18 cellular contexts compared by ENCODE assay signal in the genomic region with DNA sequence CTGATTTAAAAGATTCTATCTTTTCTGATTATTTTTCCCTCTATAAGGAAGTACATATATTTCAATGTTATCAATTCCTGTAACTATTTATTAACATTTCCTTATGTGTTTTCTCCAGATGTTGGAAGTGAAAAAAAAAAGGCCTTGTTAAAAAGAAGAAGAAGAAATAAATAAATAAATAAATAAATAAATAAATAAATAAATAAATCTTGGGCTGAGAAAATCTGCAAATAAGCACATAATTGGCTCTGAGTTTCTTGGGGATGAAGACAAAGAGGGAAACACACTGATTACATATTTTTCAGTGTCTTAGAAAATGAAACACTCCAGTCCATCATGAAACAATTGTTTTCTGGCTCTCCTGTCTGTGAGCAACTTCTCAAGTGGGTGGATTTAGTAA. TPM values are rescaled to one million over a fixed set of nuclear protein-coding genes. Genes with fewer than 3 reads are reported as not detected.
DNase-seq lines count a peak whose midpoint lies in the region; ATAC-seq, FAIRE-seq and TF ChIP-seq lines count a peak whose summit lies in the region.
"Had no signal": no experiment of that assay in that cellular context is flagged by ENCODE, and none has a peak within 500 bp of the region (broad histone marks: within the 10 kb centered on the region; RNA-seq: fewer than 3 reads in every experiment).

No MANE protein-coding gene starts in this region.

- no peaks in the 10 kb centered on the region for H3K9me1 ChIP-seq in endothelial cell of umbilical vein (replicated peaks; ENCODE audit: control insufficient read depth, extremely low read depth, insufficient read depth, low read length)

- no TSS peak for BruUV-seq in PC-9 (replicated peaks; lab: Mats Ljungman, UMichigan)
- no TSS peak for BruUV-seq in endothelial cell of umbilical vein (replicated peaks; lab: Mats Ljungman, UMichigan)

- no peaks in the 10 kb centered on the region for H3K36me3 ChIP-seq in DND-41 (ENCODE audit: insufficient read depth, low read length)
- no peaks in the 10 kb centered on the region for H3K36me3 ChIP-seq in PC-9 (ENCODE audit: low read depth)
- H3K36me3 ChIP-seq in endothelial cell of umbilical vein (ENCODE audit: control insufficient read depth in 2 of 2, extremely low read depth in 1 of 2, insufficient read depth in 2 of 2, low read length in 2 of 2): no peaks in the 10 kb centered on the region
- no peaks in the 10 kb centered on the region for H3K36me3 ChIP-seq in upper lobe of right lung

- intact Hi-C loops in PC-9 (cut with micrococcal nuclease; ENCODE audit: unreplicated experiment) (no loop called here), endothelial cell of umbilical vein (cut with micrococcal nuclease) (no loop called here), upper lobe of right lung (cut with DNase I) (no loop called here)

- no peak overlapping the region for H3K4me3 ChIP-seq in DND-41 (ENCODE audit: low read depth in 1 of 2, low read length in 2 of 2)
- H3K4me3 ChIP-seq in PC-9: no peak overlapping the region
- H3K4me3 ChIP-seq in endothelial cell of umbilical vein (replicated peaks in 1 of 3; ENCODE audit: insufficient read depth in 1 of 3, low read depth in 1 of 3, low read length in 3 of 3): no peak overlapping the region
- no peak overlapping the region for H3K4me3 ChIP-seq in upper lobe of right lung

- H3K27ac ChIP-seq in DND-41 (ENCODE audit: low read length) (no peak overlapping the region), PC-9 (no peak overlapping the region), endothelial cell of umbilical vein (ENCODE audit: insufficient read depth, low read depth, low read length) (no peak overlapping the region), upper lobe of right lung (no peak overlapping the region)

- H3K9ac ChIP-seq in DND-41 (ENCODE audit: low read depth, low read length): no peak overlapping the region
- no peak overlapping the region for H3K9ac ChIP-seq in endothelial cell of umbilical vein (replicated peaks; ENCODE audit: extremely low read depth, insufficient read depth, low read length)

- CTCF ChIA-PET in PC-9 (lab: Charles Lee): no interaction called here
- CTCF ChIA-PET in endothelial cell of umbilical vein (lab: Charles Lee): no interaction called here

- H3K4me1 ChIP-seq in DND-41 (ENCODE audit: insufficient read depth, low read length): no peaks in the 10 kb centered on the region
- H3K4me1 ChIP-seq in PC-9 (replicated peaks; ENCODE audit: insufficient read depth): peaks cover 12% of the 10 kb centered on the region; the same call in 1 of the 2 replicates
- no peaks in the 10 kb centered on the region for H3K4me1 ChIP-seq in endothelial cell of umbilical vein (ENCODE audit: control insufficient read depth, extremely low read depth, insufficient read depth, low read length)
- no peaks in the 10 kb centered on the region for H3K4me1 ChIP-seq in upper lobe of right lung

- no peaks in the 10 kb centered on the region for H3F3A ChIP-seq in PC-9 (ENCODE audit: insufficient read depth, low read depth)

- H3K9me2 ChIP-seq in PC-9 (ENCODE audit: insufficient read depth): no peaks in the 10 kb centered on the region

- H3K9me3 ChIP-seq in DND-41 (ENCODE audit: insufficient read depth, low read length, severe bottlenecking): no peaks in the 10 kb centered on the region
- H3K9me3 ChIP-seq in PC-9 (ENCODE audit: insufficient read depth, low read depth): 0 out of 2 replicates have a peak, but pooled peaks cover 5% of the 10 kb centered on the region
- H3K9me3 ChIP-seq in endothelial cell of umbilical vein (replicated peaks; ENCODE audit: control insufficient read depth, insufficient read depth, low read length): no peaks in the 10 kb centered on the region
- no peaks in the 10 kb centered on the region for H3K9me3 ChIP-seq in upper lobe of right lung

- no peak for TF ChIP-seq POLR2A in endothelial cell of umbilical vein (IDR thresholded peaks at IDR 0.05; ENCODE audit: low read depth, low read length)

- H3K79me2 ChIP-seq in DND-41 (ENCODE audit: insufficient read depth, low read length) (no peaks in the 10 kb centered on the region), PC-9 (ENCODE audit: low read depth) (no peaks in the 10 kb centered on the region), endothelial cell of umbilical vein (ENCODE audit: control insufficient read depth, insufficient read depth, low read length) (no peaks in the 10 kb centered on the region)

- dilution Hi-C loops in endothelial cell of umbilical vein (cut with MboI; ENCODE audit: extremely low pct_ligation_motif_present, low sequenced_read_pairs): no loop called here

- ATAC-seq in DND-41 (ENCODE audit: insufficient read depth, low read depth) (no peak), upper lobe of right lung (no peak), HG02885 (IDR thresholded peaks at IDR 0.05; ENCODE audit: poor library complexity, unreplicated experiment) (no peak)
- ATAC-seq: HCT116 had no signal

- peak; percentile 35 for FAIRE-seq in endothelial cell of umbilical vein (lab: Jason Lieb, UNC)
- FAIRE-seq: G401.6, GM12892 had no signal

- H2AFZ ChIP-seq in DND-41 (ENCODE audit: low read depth, low read length): 0 out of 2 replicates have a peak overlapping the region, but pooled peaks have one; percentile 8
- H2AFZ ChIP-seq in PC-9: peak overlapping the region; percentile 48; the same call in 1 of the 2 replicates
- H2AFZ ChIP-seq in endothelial cell of umbilical vein (ENCODE audit: low read depth, low read length): no peak overlapping the region

- H4K20me1 ChIP-seq in DND-41 (ENCODE audit: insufficient read depth, low read length) (no peaks in the 10 kb centered on the region), PC-9 (ENCODE audit: insufficient read depth) (no peaks in the 10 kb centered on the region), endothelial cell of umbilical vein (replicated peaks; ENCODE audit: control insufficient read depth, extremely low read depth, insufficient read depth, low read length) (no peaks in the 10 kb centered on the region)

- TF ChIP-seq CTCF in DND-41 (IDR thresholded peaks at IDR 0.05; ENCODE audit: borderline replicate concordance, extremely low read depth, low read length, poor library complexity, severe bottlenecking): no peak
- no peak for TF ChIP-seq CTCF in PC-9 (conservative IDR thresholded peaks at IDR 0.05)
- TF ChIP-seq CTCF in endothelial cell of umbilical vein (IDR thresholded peaks at IDR 0.05; ENCODE audit: extremely low read depth in 1 of 2, insufficient read depth in 1 of 2, low read depth in 1 of 2, low read length in 2 of 2): no peak
- TF ChIP-seq CTCF in upper lobe of right lung (IDR thresholded peaks at IDR 0.05): no peak

- no peak for DNase-seq in DND-41
- DNase-seq in PC-9: no peak
- DNase-seq in endothelial cell of umbilical vein (ENCODE audit: low read depth, low spot score): no peak
- no peak for DNase-seq in NCI-H69 (lab: John Stamatoyannopoulos, UW)
- no peak for DNase-seq in upper lobe of right lung
- DNase-seq: 8988T; C1 segment of cervical spinal cord; Calu3; CD4-positive, alpha-beta memory T cell; COR-L47; DMS53; DMS79 treated with DMSO at 0.1 percent for 48 hours; H9; HFFc6 had no signal

- H3K4me2 ChIP-seq in DND-41 (ENCODE audit: insufficient read depth, low read length): no peak overlapping the region
- no peak overlapping the region for H3K4me2 ChIP-seq in PC-9
- H3K4me2 ChIP-seq in endothelial cell of umbilical vein (ENCODE audit: insufficient read depth, low read length): no peak overlapping the region

- H3K27me3 ChIP-seq in DND-41 (ENCODE audit: insufficient read depth, low read length, poor library complexity) (no peaks in the 10 kb centered on the region), PC-9 (ENCODE audit: insufficient read depth, low read depth) (no peaks in the 10 kb centered on the region), endothelial cell of umbilical vein (ENCODE audit: control insufficient read depth in 2 of 2, insufficient read depth in 2 of 2, low read length in 2 of 2) (peaks cover 0 to 7% of the 10 kb centered on the region in 2 experiments), upper lobe of right lung (no peaks in the 10 kb centered on the region)

- POLR2A ChIA-PET in PC-9 (lab: Charles Lee; ENCODE audit: unreplicated experiment): no interaction called here
- POLR2A ChIA-PET in endothelial cell of umbilical vein (lab: Charles Lee): no interaction called here

TF ChIP-seq in endothelial cell of umbilical vein, 7 proteins besides CTCF, POLR2A, EP300 and RAD21:
- TF ChIP-seq MYC (IDR thresholded peaks at IDR 0.05; ENCODE audit: low read depth, low read length): no peak
- no peak for TF ChIP-seq MAX (IDR thresholded peaks at IDR 0.05; ENCODE audit: insufficient read depth, insufficient read length)
- TF ChIP-seq JUN (IDR thresholded peaks at IDR 0.05; ENCODE audit: borderline replicate concordance, insufficient read depth, insufficient read length, low read depth): no peak
- TF ChIP-seq FOS (IDR thresholded peaks at IDR 0.05; ENCODE audit: borderline replicate concordance, insufficient read depth, low read length): no peak
- TF ChIP-seq POLR2AphosphoS5 (IDR thresholded peaks at IDR 0.05; ENCODE audit: insufficient read depth, low read depth, low read length): no peak
- TF ChIP-seq EZH2 (IDR thresholded peaks at IDR 0.05; ENCODE audit: borderline replicate concordance, low read depth, low read length, severe bottlenecking): no peak
- TF ChIP-seq GATA2 (IDR thresholded peaks at IDR 0.05; ENCODE audit: insufficient read depth, insufficient read length, low read depth, low read length): no peak

RNA-seq across cellular contexts. Expression of gene MBOAT2, which starts 21.1 kb away (rescaled TPM):
- total RNA-seq in PC-9 (2021) (45.3 and 57.7 TPM in 2 replicates), endothelial cell of umbilical vein (17.9 and 22.1 TPM in 2 replicates), upper lobe of right lung (31.4 TPM)
- polyA plus RNA-seq in endothelial cell of umbilical vein: 8.9 and 10.9 TPM in 2 replicates
- 6.1 and 7.7 TPM in 2 replicates for polyA plus RNA-seq in endothelial cell of umbilical vein (2011; cell fraction: cytosol; rRNA removed)
- polyA plus RNA-seq in endothelial cell of umbilical vein (2011; cell fraction: nucleus; rRNA removed): 54.3 and 59.3 TPM in 2 replicates
- polyA plus RNA-seq in endothelial cell of umbilical vein (2012): 17.5 and 18.1 TPM in 2 replicates
- polyA minus RNA-seq in endothelial cell of umbilical vein: 21.0 and 23.5 TPM in 2 replicates
- polyA minus RNA-seq in endothelial cell of umbilical vein (2011; cell fraction: cytosol; rRNA and poly(A)+ RNA removed): 3.6 TPM
- 23.5 and 31.4 TPM in 2 replicates for polyA minus RNA-seq in endothelial cell of umbilical vein (2011; cell fraction: nucleus; rRNA and poly(A)+ RNA removed)
